Comparison of ENCODE assay signal across 8 cellular contexts in genomic region chr5:9924614-9925013, GRCh38.
DNase-seq lines count a peak whose midpoint lies in the region; ATAC-seq and TF ChIP-seq lines count a peak whose summit lies in the region.

No MANE protein-coding gene starts in this region.

- no peak for ATAC-seq in activated CD8-positive, alpha-beta T cell treated with anti-CD3 and anti-CD28 coated beads, Interleukin-2, amount 10 ng/mL, durations not matched to agents 7 days and 5 days

- no peaks in the 10 kb centered on the region for H3K4me1 Mint-ChIP-seq in activated CD8-positive, alpha-beta T cell treated with anti-CD3 and anti-CD28 coated beads, Interleukin-2, amount 10 ng/mL, durations not matched to agents 7 days and 5 days (ENCODE audit: low read depth)

- no peaks in the 10 kb centered on the region for H3K27me3 Mint-ChIP-seq in activated CD8-positive, alpha-beta T cell treated with anti-CD3 and anti-CD28 coated beads, Interleukin-2, amount 10 ng/mL, durations not matched to agents 7 days and 5 days (ENCODE audit: low read depth)

- no peak for TF ChIP-seq POLR2A in lower leg skin (IDR thresholded peaks at IDR 0.05)

- DNase-seq in DMS53 (lab: John Stamatoyannopoulos, UW) (peak; percentile 88), HFF-Myc (ENCODE audit: extremely low read depth, low read depth) (peak; percentile 91), NCI-H460 (ENCODE audit: extremely low read depth, low read depth) (peak; percentile 22), fibroblast of villous mesenchyme (ENCODE audit: low read depth) (peak; percentile 91), COLO668 (lab: John Stamatoyannopoulos, UW; ENCODE audit: unreplicated experiment) (no peak), lower leg skin (ENCODE audit: low spot score in 2 of 2) (no peak)
- no peak for DNase-seq in activated CD4-positive, alpha-beta T cell treated with anti-CD3 and anti-CD28 coated beads, Interleukin-2, amount 50 U/mL, for 1 hour
- DNase-seq in activated CD8-positive, alpha-beta T cell treated with anti-CD3 and anti-CD28 coated beads, Interleukin-2, amount 10 ng/mL, durations not matched to agents 7 days and 5 days = no peak

- peaks cover 9% of the 10 kb centered on the region for H3K9me3 Mint-ChIP-seq in activated CD8-positive, alpha-beta T cell treated with anti-CD3 and anti-CD28 coated beads, Interleukin-2, amount 10 ng/mL, durations not matched to agents 7 days and 5 days (ENCODE audit: insufficient read depth)

- intact Hi-C loops in lower leg skin (cut with DNase I; ENCODE audit: low total_unique reads) = no loop called here

- H3K36me3 Mint-ChIP-seq in activated CD8-positive, alpha-beta T cell treated with anti-CD3 and anti-CD28 coated beads, Interleukin-2, amount 10 ng/mL, durations not matched to agents 7 days and 5 days (ENCODE audit: low read depth) = no peaks in the 10 kb centered on the region

- WGBS in lower leg skin, 2 donors = 60 to 82% methylated on average over 2 of the region's 2 CpGs

- no peak overlapping the region for H3K4me3 ChIP-seq in HFF-Myc (replicated peaks; ENCODE audit: low read depth, low read length)
- no peak overlapping the region for H3K4me3 ChIP-seq in fibroblast of villous mesenchyme (ENCODE audit: low read depth, low read length)
- H3K4me3 ChIP-seq in lower leg skin (ENCODE audit: low read depth, poor library complexity, severe bottlenecking) = no peak overlapping the region

- no peak overlapping the region for H3K4me3 Mint-ChIP-seq in activated CD8-positive, alpha-beta T cell treated with anti-CD3 and anti-CD28 coated beads, Interleukin-2, amount 10 ng/mL, durations not matched to agents 7 days and 5 days

- no peak overlapping the region for H3K27ac Mint-ChIP-seq in activated CD8-positive, alpha-beta T cell treated with anti-CD3 and anti-CD28 coated beads, Interleukin-2, amount 10 ng/mL, durations not matched to agents 7 days and 5 days

- POLR2A ChIA-PET in activated CD8-positive, alpha-beta T cell treated with anti-CD3 and anti-CD28 coated beads, Interleukin-2, amount 10 ng/mL, durations not matched to agents 7 days and 5 days (lab: Charles Lee) = no interaction called here

- TF ChIP-seq CTCF in HFF-Myc (IDR thresholded peaks at IDR 0.05; ENCODE audit: low read depth, low read length, missing control alignments) (no peak), fibroblast of villous mesenchyme (IDR thresholded peaks at IDR 0.05; ENCODE audit: insufficient read depth, low read depth, low read length) (no peak), lower leg skin (IDR thresholded peaks at IDR 0.05) (no peak)

- CTCF ChIA-PET in activated CD8-positive, alpha-beta T cell treated with anti-CD3 and anti-CD28 coated beads, Interleukin-2, amount 10 ng/mL, durations not matched to agents 7 days and 5 days (lab: Charles Lee) = no interaction called here

Comparison
In these comparisons a context has a peak if more than half of its experiments do, and no peak if none do; other contexts are left out.
1. DNase-seq: peak in DMS53 (single experiment), HFF-Myc (single experiment), NCI-H460 (single experiment) and fibroblast of villous mesenchyme (single experiment); none in COLO668 (single experiment), activated CD4-positive, alpha-beta T cell treated with anti-CD3 and anti-CD28 coated beads, Interleukin-2, amount 50 U/mL, for 1 hour (single experiment), lower leg skin (0 of 2) and activated CD8-positive, alpha-beta T cell treated with anti-CD3 and anti-CD28 coated beads, Interleukin-2, amount 10 ng/mL, durations not matched to agents 7 days and 5 days (single experiment).